Comparison of ENCODE assay signal across 9 cellular contexts in the genomic region with DNA sequence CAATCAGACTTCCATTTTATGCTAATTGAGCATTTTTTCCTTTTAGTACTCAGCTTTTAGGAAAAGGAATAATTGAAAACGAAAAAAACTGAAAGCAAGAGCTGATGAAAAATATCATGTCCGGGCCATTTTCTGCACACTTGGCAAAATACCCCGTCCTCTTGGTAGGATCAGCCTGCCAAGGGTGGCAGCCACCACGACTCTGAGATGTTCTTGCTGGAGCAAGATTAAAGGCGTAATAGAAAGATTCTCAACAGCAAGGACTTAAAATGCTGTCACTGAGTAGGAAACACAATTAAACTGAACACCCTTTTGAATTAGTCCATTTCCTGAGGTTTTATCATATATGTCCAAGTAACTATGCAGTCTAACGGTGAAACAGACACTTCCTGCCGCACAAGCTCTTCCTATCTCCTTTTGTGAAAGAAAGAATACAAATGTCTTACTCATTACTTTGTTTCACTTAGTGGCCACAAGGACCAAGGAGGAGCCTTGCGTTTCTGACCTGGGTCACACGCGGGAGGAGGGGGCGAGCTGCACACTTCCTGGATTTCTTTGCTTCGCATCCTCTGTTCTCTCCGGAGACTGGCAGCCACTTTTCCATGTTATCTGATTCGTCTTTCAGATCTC.
DNase-seq lines count a peak whose midpoint lies in the region; ATAC-seq and TF ChIP-seq lines count a peak whose summit lies in the region.
"Had no signal": no experiment of that assay in that cellular context is flagged by ENCODE, and none has a peak within 500 bp of the region (broad histone marks: within the 10 kb centered on the region; RNA-seq: fewer than 3 reads in every experiment).

No MANE protein-coding gene starts in this region.

- no peak for TF ChIP-seq CTCF in OCI-LY1 (IDR thresholded peaks at IDR 0.05; ENCODE audit: low read length)
- TF ChIP-seq CTCF in WERI-Rb-1 (IDR thresholded peaks at IDR 0.05; ENCODE audit: low read depth, low read length): no peak

- peak overlapping the region; percentile 93 for H3K27ac ChIP-seq in OCI-LY1 (ENCODE audit: low read depth, low read length, poor library complexity, severe bottlenecking)
- no peak overlapping the region for H3K27ac ChIP-seq in WERI-Rb-1

- H4K20me1 ChIP-seq in OCI-LY1 (ENCODE audit: insufficient read depth, low read length): no peaks in the 10 kb centered on the region

- DNase-seq in ELF-1 (ENCODE audit: low read depth, low spot score) (peak; percentile 22), fibroblast of the conjunctiva (ENCODE audit: low read depth) (peak; percentile 22), pulmonary artery endothelial cell (ENCODE audit: low read depth, low spot score) (peak; percentile 86), ureter (ENCODE audit: low spot score) (no peak), WERI-Rb-1 (no peak)
- DNase-seq: activated CD8-positive, alpha-beta memory T cell treated with anti-CD3 and anti-CD28 coated beads for 24 hours had no signal

- ATAC-seq in GM21515 (IDR thresholded peaks at IDR 0.05; ENCODE audit: unreplicated experiment) (no peak), HG03097 (IDR thresholded peaks at IDR 0.05; ENCODE audit: low FRiP score, unreplicated experiment) (no peak)

- H3K4me3 ChIP-seq in OCI-LY1 (ENCODE audit: low read depth, low read length, poor library complexity, severe bottlenecking): peak overlapping the region; percentile 18
- H3K4me3 ChIP-seq in WERI-Rb-1 (ENCODE audit: low read depth, low read length): no peak overlapping the region

- peak overlapping the region; percentile 31 for H3K4me2 ChIP-seq in OCI-LY1 (ENCODE audit: low read length)

- H3K36me3 ChIP-seq in OCI-LY1 (ENCODE audit: insufficient read depth, low read length) (no peaks in the 10 kb centered on the region), WERI-Rb-1 (no peaks in the 10 kb centered on the region)

- H2AFZ ChIP-seq in OCI-LY1 (ENCODE audit: low read length): no peak overlapping the region

- peak overlapping the region; percentile 57 for H3K9ac ChIP-seq in OCI-LY1 (ENCODE audit: low read length)

- peaks cover 89% of the 10 kb centered on the region for H3K4me1 ChIP-seq in OCI-LY1 (ENCODE audit: insufficient read depth, low read length, severe bottlenecking)

- no peaks in the 10 kb centered on the region for H3K9me2 ChIP-seq in OCI-LY1 (ENCODE audit: low read depth, low read length)

- no peaks in the 10 kb centered on the region for H3K27me3 ChIP-seq in OCI-LY1 (ENCODE audit: insufficient read depth, low read length)
- peaks cover 4% of the 10 kb centered on the region for H3K27me3 ChIP-seq in WERI-Rb-1 (ENCODE audit: insufficient read depth, low read depth, severe bottlenecking)

- H3K9me3 ChIP-seq in OCI-LY1 (ENCODE audit: low read length) (no peaks in the 10 kb centered on the region), WERI-Rb-1 (ENCODE audit: severe bottlenecking) (no peaks in the 10 kb centered on the region)

- H3K79me2 ChIP-seq in OCI-LY1 (ENCODE audit: insufficient read depth, low read length): no peaks in the 10 kb centered on the region

- no peaks in the 10 kb centered on the region for H3F3A ChIP-seq in OCI-LY1 (ENCODE audit: insufficient read depth, low read length)

Comparison
In these comparisons a context has a peak if more than half of its experiments do, and no peak if none do; other contexts are left out.
1. DNase-seq: peak in ELF-1 (single experiment), fibroblast of the conjunctiva (single experiment) and pulmonary artery endothelial cell (single experiment); none in ureter (single experiment) and WERI-Rb-1 (single experiment).